25 cellular contexts compared by ENCODE assay signal in the genomic region with DNA sequence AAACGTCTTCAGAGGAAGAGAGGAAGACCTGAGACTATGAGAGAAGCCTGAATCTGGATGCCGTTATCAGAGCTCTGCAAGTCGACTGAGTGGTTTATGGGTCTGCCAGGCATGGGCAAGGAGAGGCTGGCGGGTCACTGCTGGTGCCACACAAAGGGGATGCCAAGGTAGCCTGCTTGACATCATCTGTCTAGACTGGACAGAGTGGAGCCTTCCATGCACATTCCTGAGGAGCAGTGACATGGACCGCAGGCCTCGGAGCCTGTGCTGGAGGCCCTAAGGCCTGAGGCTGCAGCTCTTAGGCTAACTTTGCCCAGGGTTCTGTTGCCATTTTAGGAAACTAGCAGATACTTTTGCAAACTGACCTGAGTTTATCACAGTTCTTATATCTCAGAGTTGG.
DNase-seq lines count a peak whose midpoint lies in the region; ATAC-seq and TF ChIP-seq lines count a peak whose summit lies in the region.
"Had no signal": no experiment of that assay in that cellular context is flagged by ENCODE, and none has a peak within 500 bp of the region (broad histone marks: within the 10 kb centered on the region; RNA-seq: fewer than 3 reads in every experiment).

No MANE protein-coding gene starts in this region.

- H3K9me3 ChIP-seq in neural cell (ENCODE audit: low read length) (no peaks in the 10 kb centered on the region), smooth muscle cell (replicated peaks; ENCODE audit: low read depth) (no peaks in the 10 kb centered on the region), ovary (no peaks in the 10 kb centered on the region)
- H3K9me3 ChIP-seq: A549; BE2C; BLaER1 treated with 17β-estradiol and CSF1 and Interleukin-3, amounts not matched to agents 10 nM and 100 nM had no signal

- no peaks in the 10 kb centered on the region for H3K9me3 Mint-ChIP-seq in glutamatergic neuron (ENCODE audit: unreplicated experiment)
- no peaks in the 10 kb centered on the region for H3K9me3 Mint-ChIP-seq in activated CD8-positive, alpha-beta memory T cell treated with anti-CD3 and anti-CD28 coated beads, Interleukin-2, amount 10 ng/mL, durations not matched to agents 7 days and 5 days (ENCODE audit: low read depth)
- H3K9me3 Mint-ChIP-seq: CD14-positive monocyte; CD4-positive, alpha-beta T cell; CD8-positive, alpha-beta memory T cell; GM23338; H9 had no signal

- H3K36me3 ChIP-seq in neural cell (ENCODE audit: insufficient read depth, low read length) (no peaks in the 10 kb centered on the region), smooth muscle cell (ENCODE audit: low read depth) (no peaks in the 10 kb centered on the region), ovary (no peaks in the 10 kb centered on the region)
- H3K36me3 ChIP-seq: BE2C; BLaER1 treated with 17β-estradiol and CSF1 and Interleukin-3, amounts not matched to agents 10 nM and 100 nM had no signal

- H3K27me3 Mint-ChIP-seq in glutamatergic neuron (ENCODE audit: unreplicated experiment): no peaks in the 10 kb centered on the region
- peaks cover 16% of the 10 kb centered on the region for H3K27me3 Mint-ChIP-seq in activated CD8-positive, alpha-beta memory T cell treated with anti-CD3 and anti-CD28 coated beads, Interleukin-2, amount 10 ng/mL, durations not matched to agents 7 days and 5 days

- TF ChIP-seq CTCF in glutamatergic neuron (IDR thresholded peaks at IDR 0.05; ENCODE audit: partially characterized antibody, unreplicated experiment) (no peak), neural cell (IDR thresholded peaks at IDR 0.05; ENCODE audit: poor library complexity, severe bottlenecking) (no peak), smooth muscle cell (IDR thresholded peaks at IDR 0.05; ENCODE audit: borderline replicate concordance, insufficient read depth, poor library complexity, severe bottlenecking) (no peak), ovary (IDR thresholded peaks at IDR 0.05) (no peak)

- WGBS in smooth muscle cell (ENCODE audit: low lambda C conversion rate): 90% methylated on average over 6 of the region's 6 CpGs
- WGBS in ovary, 3 donors: 89 to 92% (median 92%) methylated on average over 6 of the region's 6 CpGs

- no peak overlapping the region for H2AFZ ChIP-seq in neural cell (ENCODE audit: low read depth, low read length)
- no peak overlapping the region for H2AFZ ChIP-seq in smooth muscle cell (ENCODE audit: low read depth)
- H2AFZ ChIP-seq: GM23338 had no signal

- peak; percentile 10 for DNase-seq in Caki2 (ENCODE audit: low read depth)
- DNase-seq in glutamatergic neuron: no peak
- peak; percentile 86 for DNase-seq in left kidney (ENCODE audit: low read depth, low spot score)
- no peak for DNase-seq in smooth muscle cell (lab: John Stamatoyannopoulos, UW; ENCODE audit: unreplicated experiment)
- no peak for DNase-seq in ovary
- no peak for DNase-seq in activated CD8-positive, alpha-beta memory T cell treated with anti-CD3 and anti-CD28 coated beads, Interleukin-2, amount 10 ng/mL, durations not matched to agents 7 days and 5 days
- DNase-seq: 8988T; ACHN; AML-193; BE2C; Calu3; CD4-positive, alpha-beta T cell; CD8-positive, alpha-beta memory T cell; DMS79; EL; GDM1; H9 had no signal

- TF ChIP-seq RAD21 in neural cell (conservative IDR thresholded peaks at IDR 0.05): no peak

- H3F3A ChIP-seq in neural cell (ENCODE audit: insufficient read depth, low read length, poor library complexity, severe bottlenecking) (no peaks in the 10 kb centered on the region), smooth muscle cell (ENCODE audit: low read depth) (no peaks in the 10 kb centered on the region)

- peak overlapping the region; percentile 56 for H3K4me3 Mint-ChIP-seq in glutamatergic neuron (ENCODE audit: unreplicated experiment)
- H3K4me3 Mint-ChIP-seq in activated CD8-positive, alpha-beta memory T cell treated with anti-CD3 and anti-CD28 coated beads, Interleukin-2, amount 10 ng/mL, durations not matched to agents 7 days and 5 days: no peak overlapping the region
- H3K4me3 Mint-ChIP-seq: CD14-positive monocyte; CD4-positive, alpha-beta T cell; CD8-positive, alpha-beta memory T cell; GM23338; H9 had no signal

- H3K27ac ChIP-seq in neural cell (ENCODE audit: low read length) (no peak overlapping the region), smooth muscle cell (ENCODE audit: low read depth) (no peak overlapping the region), ovary (no peak overlapping the region)
- H3K27ac ChIP-seq: A549; BLaER1 treated with 17β-estradiol and CSF1 and Interleukin-3, amounts not matched to agents 10 nM and 100 nM had no signal

- CTCF ChIA-PET in activated CD8-positive, alpha-beta memory T cell treated with anti-CD3 and anti-CD28 coated beads, Interleukin-2, amount 10 ng/mL, durations not matched to agents 7 days and 5 days (lab: Charles Lee): no interaction called here

- H3K4me1 Mint-ChIP-seq in glutamatergic neuron (ENCODE audit: low read depth, unreplicated experiment): peaks cover 28% of the 10 kb centered on the region
- no peaks in the 10 kb centered on the region for H3K4me1 Mint-ChIP-seq in activated CD8-positive, alpha-beta memory T cell treated with anti-CD3 and anti-CD28 coated beads, Interleukin-2, amount 10 ng/mL, durations not matched to agents 7 days and 5 days
- H3K4me1 Mint-ChIP-seq: CD8-positive, alpha-beta memory T cell had no signal

- no peaks in the 10 kb centered on the region for H3K27me3 ChIP-seq in neural cell (ENCODE audit: insufficient read depth, low read depth, low read length)
- no peaks in the 10 kb centered on the region for H3K27me3 ChIP-seq in smooth muscle cell (ENCODE audit: low read depth)
- no peaks in the 10 kb centered on the region for H3K27me3 ChIP-seq in ovary
- H3K27me3 ChIP-seq: BE2C; BLaER1 treated with 17β-estradiol and CSF1 and Interleukin-3, amounts not matched to agents 10 nM and 100 nM had no signal

- no peaks in the 10 kb centered on the region for H3K9me2 ChIP-seq in neural cell (ENCODE audit: insufficient read depth, low read length)

- no peak overlapping the region for H3K4me2 ChIP-seq in neural cell (ENCODE audit: low read length)
- H3K4me2 ChIP-seq in smooth muscle cell: no peak overlapping the region
- H3K4me2 ChIP-seq: A549; BLaER1 treated with 17β-estradiol and CSF1 and Interleukin-3, amounts not matched to agents 10 nM and 100 nM; GM23338 had no signal

- peak overlapping the region; percentile 80 for H3K27ac Mint-ChIP-seq in glutamatergic neuron (ENCODE audit: unreplicated experiment)
- H3K27ac Mint-ChIP-seq in activated CD8-positive, alpha-beta memory T cell treated with anti-CD3 and anti-CD28 coated beads, Interleukin-2, amount 10 ng/mL, durations not matched to agents 7 days and 5 days: no peak overlapping the region
- H3K27ac Mint-ChIP-seq: CD14-positive monocyte; CD4-positive, alpha-beta T cell; CD8-positive, alpha-beta memory T cell; GM23338; H9 had no signal

- H4K20me1 ChIP-seq in neural cell (ENCODE audit: insufficient read depth) (no peaks in the 10 kb centered on the region), smooth muscle cell (ENCODE audit: low read depth) (no peaks in the 10 kb centered on the region)
- H4K20me1 ChIP-seq: BLaER1 treated with 17β-estradiol and CSF1 and Interleukin-3, amounts not matched to agents 10 nM and 100 nM had no signal

- H3K79me2 ChIP-seq in neural cell (replicated peaks; ENCODE audit: insufficient read depth, low read length): no peaks in the 10 kb centered on the region
- H3K79me2 ChIP-seq in smooth muscle cell (ENCODE audit: low read depth): no peaks in the 10 kb centered on the region

- TF ChIP-seq EP300 in neural cell (conservative IDR thresholded peaks at IDR 0.05; ENCODE audit: poor library complexity, severe bottlenecking): no peak
- no peak for TF ChIP-seq EP300 in ovary (IDR thresholded peaks at IDR 0.05)

- no peaks in the 10 kb centered on the region for H3K36me3 Mint-ChIP-seq in glutamatergic neuron (ENCODE audit: unreplicated experiment)
- no peaks in the 10 kb centered on the region for H3K36me3 Mint-ChIP-seq in activated CD8-positive, alpha-beta memory T cell treated with anti-CD3 and anti-CD28 coated beads, Interleukin-2, amount 10 ng/mL, durations not matched to agents 7 days and 5 days
- H3K36me3 Mint-ChIP-seq: CD14-positive monocyte; CD8-positive, alpha-beta memory T cell had no signal

- H3K9ac ChIP-seq in neural cell (ENCODE audit: low read length) (no peak overlapping the region), smooth muscle cell (ENCODE audit: low read depth) (no peak overlapping the region)
- H3K9ac ChIP-seq: BLaER1 treated with 17β-estradiol and CSF1 and Interleukin-3, amounts not matched to agents 10 nM and 100 nM had no signal

- H3K4me1 ChIP-seq in smooth muscle cell (ENCODE audit: low read depth): peaks cover 5% of the 10 kb centered on the region
- H3K4me1 ChIP-seq in ovary (ENCODE audit: insufficient read depth): peaks cover 3% of the 10 kb centered on the region
- H3K4me1 ChIP-seq: BE2C had no signal

- in situ Hi-C loops in Caki2 (cut with HindIII; ENCODE audit: low pct_unique_long_range_greater_than_20kb, low sequenced_read_pairs): no loop called here

- H3K4me3 ChIP-seq in neural cell (ENCODE audit: low read length): peak overlapping the region; percentile 30
- H3K4me3 ChIP-seq in smooth muscle cell: no peak overlapping the region
- H3K4me3 ChIP-seq in ovary: no peak overlapping the region
- H3K4me3 ChIP-seq: A549; BLaER1 treated with 17β-estradiol and CSF1 and Interleukin-3, amounts not matched to agents 10 nM and 100 nM; GM12878; GM23338 had no signal

- ATAC-seq in HG02763 (IDR thresholded peaks at IDR 0.05; ENCODE audit: unreplicated experiment): no peak
- no peak for ATAC-seq in activated CD8-positive, alpha-beta memory T cell treated with anti-CD3 and anti-CD28 coated beads, Interleukin-2, amount 10 ng/mL, durations not matched to agents 7 days and 5 days
- ATAC-seq: A549, GM12878, GM23338, HCT116 had no signal

- no peak for TF ChIP-seq POLR2A in ovary (IDR thresholded peaks at IDR 0.05)

- intact Hi-C loops in ovary (cut with DNase I): loop anchor here in 1 of 4 donors (2.0 kb wide), 1 partner anchor 247 kb away; no protein-coding TSS in a partner anchor

TF ChIP-seq in neural cell, 6 proteins besides CTCF, POLR2A, EP300 and RAD21 (continues in another document):
- TF ChIP-seq MXI1 (conservative IDR thresholded peaks at IDR 0.05; ENCODE audit: poor library complexity, severe bottlenecking) (no peak), SMC3 (conservative IDR thresholded peaks at IDR 0.05; ENCODE audit: poor library complexity) (no peak)

Comparison
In these comparisons a context has a peak if more than half of its experiments do, and no peak if none do; other contexts are left out.
1. DNase-seq: peak in Caki2 (single experiment) and left kidney (single experiment); none in glutamatergic neuron (single experiment), smooth muscle cell (single experiment), ovary (0 of 5) and activated CD8-positive, alpha-beta memory T cell treated with anti-CD3 and anti-CD28 coated beads, Interleukin-2, amount 10 ng/mL, durations not matched to agents 7 days and 5 days (single experiment).